ENCODE assay signal across 8 cellular contexts in genomic region chr2:48589170-48589767, GRCh38. TPM values are rescaled to one million over a fixed set of nuclear protein-coding genes. Genes with fewer than 3 reads are reported as not detected.
A peak's percentile ranks its signal among the peaks of the same experiment; 100 is the strongest.
DNase-seq lines count a peak whose midpoint lies in the region; ATAC-seq and TF ChIP-seq lines count a peak whose summit lies in the region.

No MANE protein-coding gene starts in this region.

- intact Hi-C loops in Panc1 (cut with micrococcal nuclease; ENCODE audit: unreplicated experiment) = loop anchor here (5.0 kb wide), 1 partner anchor 117 kb away; no protein-coding TSS in a partner anchor
- intact Hi-C loops in CD8-positive, alpha-beta T cell (cut with DNase I, micrococcal nuclease) = no loop called here

- POLR2A ChIA-PET in Panc1 (lab: Charles Lee) = interaction anchor here (0.6 kb wide), 1 partner anchor 120 kb away, joined by 10 read pairs; no protein-coding TSS in a partner anchor
- POLR2A ChIA-PET in CD8-positive, alpha-beta T cell (lab: Charles Lee) = no interaction called here

- no peaks in the 10 kb centered on the region for H3K9me3 Mint-ChIP-seq in CD8-positive, alpha-beta T cell

- peak; percentile 79 for TF ChIP-seq CTCF in Panc1 (IDR thresholded peaks at IDR 0.05)
- peak; percentile 63 for TF ChIP-seq CTCF in epithelial cell of esophagus (IDR thresholded peaks at IDR 0.05; ENCODE audit: insufficient read depth, low read depth, low read length, missing control alignments)
- peak; percentile 85 for TF ChIP-seq CTCF in osteoblast (IDR thresholded peaks at IDR 0.05; ENCODE audit: extremely low read depth, low read depth, low read length)
- no peak for TF ChIP-seq CTCF in CD8-positive, alpha-beta T cell (IDR thresholded peaks at IDR 0.05)

- H4K20me1 ChIP-seq in osteoblast (ENCODE audit: insufficient read depth, low read length) = no peaks in the 10 kb centered on the region

- ATAC-seq in Panc1 (peak; percentile 70; the same call in 1 of the 2 replicates), HG02623 (IDR thresholded peaks at IDR 0.05; ENCODE audit: unreplicated experiment) (no peak), HG02840 (IDR thresholded peaks at IDR 0.05; ENCODE audit: low FRiP score, unreplicated experiment) (no peak)
- ATAC-seq in CD8-positive, alpha-beta T cell = no peak

- H3K27ac ChIP-seq in Panc1 (ENCODE audit: low read length) = no peak overlapping the region
- H3K27ac ChIP-seq in osteoblast (ENCODE audit: low read depth, low read length) = no peak overlapping the region
- no peak overlapping the region for H3K27ac ChIP-seq in CD8-positive, alpha-beta T cell (ENCODE audit: low read depth, low read length)

- no peak overlapping the region for H3K27ac Mint-ChIP-seq in CD8-positive, alpha-beta T cell

- H3K4me1 ChIP-seq in Panc1 (ENCODE audit: control insufficient read depth, insufficient read depth, low read length) (no peaks in the 10 kb centered on the region), osteoblast (ENCODE audit: insufficient read depth, low read length) (no peaks in the 10 kb centered on the region)
- no peaks in the 10 kb centered on the region for H3K4me1 ChIP-seq in CD8-positive, alpha-beta T cell (ENCODE audit: insufficient read depth, low read length)

- H2AFZ ChIP-seq in osteoblast (ENCODE audit: low read length) = no peak overlapping the region

- H3K27me3 ChIP-seq in Panc1 (ENCODE audit: control insufficient read depth, insufficient read depth, low read length) (no peaks in the 10 kb centered on the region), osteoblast (ENCODE audit: insufficient read depth, low read length) (no peaks in the 10 kb centered on the region)
- H3K27me3 ChIP-seq in CD8-positive, alpha-beta T cell (ENCODE audit: insufficient read depth, low read length) = no peaks in the 10 kb centered on the region

- in situ Hi-C loops in Panc1 (cut with HindIII; ENCODE audit: low pct_unique_long_range_greater_than_20kb, low sequenced_read_pairs) = no loop called here

- H3K9me3 ChIP-seq in Panc1 (ENCODE audit: control insufficient read depth, insufficient read depth, low read depth, low read length) (no peaks in the 10 kb centered on the region), osteoblast (ENCODE audit: low read depth, low read length) (no peaks in the 10 kb centered on the region)
- H3K9me3 ChIP-seq in CD8-positive, alpha-beta T cell (ENCODE audit: low read length) = no peaks in the 10 kb centered on the region

- CTCF ChIA-PET in Panc1 (lab: Charles Lee) = no interaction called here
- CTCF ChIA-PET in CD8-positive, alpha-beta T cell (lab: Charles Lee) = no interaction called here

- H3K27me3 Mint-ChIP-seq in CD8-positive, alpha-beta T cell (ENCODE audit: low read depth) = peaks cover 6% of the 10 kb centered on the region

- H3K4me3 ChIP-seq in Panc1 (ENCODE audit: low read depth in 2 of 2, low read length in 2 of 2) = peak overlapping the region in 1 of 2 experiments; percentile 7; a peak in 1 of 4 replicates
- no peak overlapping the region for H3K4me3 ChIP-seq in epithelial cell of esophagus (ENCODE audit: low read length)
- no peak overlapping the region for H3K4me3 ChIP-seq in osteoblast (ENCODE audit: insufficient read depth, low read length)
- H3K4me3 ChIP-seq in CD8-positive, alpha-beta T cell (ENCODE audit: low read depth, low read length) = no peak overlapping the region

- BruUV-seq in Panc1 (replicated peaks; lab: Mats Ljungman, UMichigan) = no TSS peak

- H3K4me3 Mint-ChIP-seq in CD8-positive, alpha-beta T cell = no peak overlapping the region

- H3K36me3 ChIP-seq in Panc1 (ENCODE audit: control insufficient read depth, insufficient read depth, low read length) (no peaks in the 10 kb centered on the region), osteoblast (ENCODE audit: insufficient read depth, low read length) (no peaks in the 10 kb centered on the region)
- H3K36me3 ChIP-seq in CD8-positive, alpha-beta T cell (ENCODE audit: insufficient read depth, low read length) = no peaks in the 10 kb centered on the region

- H3K4me1 Mint-ChIP-seq in CD8-positive, alpha-beta T cell (ENCODE audit: low read depth) = no peaks in the 10 kb centered on the region

- no peaks in the 10 kb centered on the region for H3K79me2 ChIP-seq in osteoblast (ENCODE audit: insufficient read depth, low read length)

- DNase-seq in Ammon's horn (ENCODE audit: low spot score) = peak; percentile 60
- DNase-seq in H4 (ENCODE audit: low spot score) = peak; percentile 18
- peak; percentile 35 for DNase-seq in Panc1 (ENCODE audit: low read depth, low spot score)
- DNase-seq in epithelial cell of esophagus (ENCODE audit: low read depth) = peak; percentile 40
- no peak for DNase-seq in osteoblast (ENCODE audit: insufficient read length, low spot score, missing footprints)
- DNase-seq in CD8-positive, alpha-beta T cell = no peak

- H3K4me2 ChIP-seq in osteoblast (ENCODE audit: insufficient read depth, low read length) = peak overlapping the region; percentile 19

- no peaks in the 10 kb centered on the region for H3K36me3 Mint-ChIP-seq in CD8-positive, alpha-beta T cell

RNA-seq across cellular contexts. Expression of gene GTF2A1L, which starts 28.4 kb away (rescaled TPM):
- 0.60 TPM in 1 of 2 replicates, not detected in the other for total RNA-seq in H4 (2014; rRNA removed; shearing (Covaris generic))
- total RNA-seq in Panc1 (2021; ENCODE audit: unreplicated experiment) = not detected
- polyA plus RNA-seq in Panc1 (2012; ENCODE audit: insufficient read length) = not detected
- total RNA-seq in osteoblast = 0.59 and 1.1 TPM in 2 replicates
- total RNA-seq in CD8-positive, alpha-beta T cell = not detected

RNA-seq across cellular contexts. Expression of gene STON1, which starts 59.3 kb away (rescaled TPM):
- 5.8 and 6.1 TPM in 2 replicates for total RNA-seq in H4 (2014; rRNA removed; shearing (Covaris generic))
- total RNA-seq in Panc1 (2021; ENCODE audit: unreplicated experiment) (0.92 TPM), osteoblast (15.6 and 15.9 TPM in 2 replicates)
- polyA plus RNA-seq in Panc1 (2012; ENCODE audit: insufficient read length) = 0.84 TPM
- total RNA-seq in CD8-positive, alpha-beta T cell = 1 to 10 TPM; 1.4 TPM

Comparison
In these comparisons a context has a peak if more than half of its experiments do, and no peak if none do; other contexts are left out.
1. DNase-seq: peak in Ammon's horn (single experiment), H4 (single experiment), Panc1 (single experiment) and epithelial cell of esophagus (single experiment); none in osteoblast (single experiment) and CD8-positive, alpha-beta T cell (0 of 7).